13 cellular contexts compared by ENCODE assay signal in the genomic region with DNA sequence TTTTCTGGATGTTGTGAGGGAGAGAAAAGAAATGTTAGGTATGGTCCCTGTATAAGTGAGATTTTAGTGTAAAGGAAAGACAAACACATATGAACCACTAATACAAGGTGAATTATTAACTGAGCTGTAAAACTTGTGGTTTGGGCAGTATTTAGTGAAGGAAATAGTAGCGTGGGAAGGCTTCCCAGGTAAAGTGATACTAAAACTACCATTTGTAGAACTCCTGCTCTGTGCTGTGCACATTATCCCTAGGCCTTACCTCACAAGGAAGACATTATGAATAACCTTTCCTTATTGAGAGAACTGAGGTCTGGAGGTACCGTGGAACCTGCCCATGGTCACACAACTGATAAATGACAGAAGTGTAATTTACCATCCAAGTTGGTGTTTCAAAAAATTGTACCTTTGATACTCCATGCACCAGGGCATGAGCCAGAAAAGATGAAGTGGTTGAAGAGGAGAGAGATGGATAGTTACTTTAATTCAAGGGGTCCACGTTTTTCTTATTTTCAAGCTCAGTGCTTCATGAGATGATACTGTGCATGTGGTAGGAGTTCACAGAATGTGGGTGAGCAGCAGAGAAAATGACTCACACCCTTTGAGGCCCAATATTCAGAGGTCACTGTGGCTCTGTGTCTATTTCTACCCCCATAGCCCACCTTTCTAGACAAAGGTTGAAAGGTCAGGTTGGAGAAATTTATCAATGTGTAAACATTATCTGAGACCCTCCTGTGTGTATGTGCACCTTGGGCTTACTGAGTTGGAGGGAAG. TPM values are rescaled to one million over a fixed set of nuclear protein-coding genes. Genes with fewer than 3 reads are reported as not detected.
DNase-seq lines count a peak whose midpoint lies in the region; ATAC-seq lines count a peak whose summit lies in the region.
"Had no signal": no experiment of that assay in that cellular context is flagged by ENCODE, and none has a peak within 500 bp of the region (broad histone marks: within the 10 kb centered on the region; RNA-seq: fewer than 3 reads in every experiment).

No MANE protein-coding gene starts in this region.

- CTCF ChIA-PET in activated naive CD4-positive, alpha-beta T cell treated with anti-CD3 and anti-CD28 coated beads, Interleukin-2, amount 10 ng/mL, durations not matched to agents 7 days and 5 days (lab: Charles Lee) = no interaction called here

- peaks cover 26% of the 10 kb centered on the region for H3K4me1 Mint-ChIP-seq in activated naive CD4-positive, alpha-beta T cell treated with anti-CD3 and anti-CD28 coated beads, Interleukin-2, amount 10 ng/mL, durations not matched to agents 7 days and 5 days

- H3K9me3 Mint-ChIP-seq in activated naive CD4-positive, alpha-beta T cell treated with anti-CD3 and anti-CD28 coated beads, Interleukin-2, amount 10 ng/mL, durations not matched to agents 7 days and 5 days = peaks cover 6% of the 10 kb centered on the region

- intact Hi-C loops in left colon (cut with DNase I, micrococcal nuclease) = no loop called here
- intact Hi-C loops in Right ventricle myocardium inferior (cut with DNase I) = no loop called here

- no peak overlapping the region for H3K27ac Mint-ChIP-seq in activated naive CD4-positive, alpha-beta T cell treated with anti-CD3 and anti-CD28 coated beads, Interleukin-2, amount 10 ng/mL, durations not matched to agents 7 days and 5 days
- H3K27ac Mint-ChIP-seq: activated T-cell treated with anti-CD3 and anti-CD28 coated beads, Interleukin-2, amount 50 U/mL, for 72 hours had no signal

- DNase-seq in left colon (no peak), NCI-H2171 (lab: John Stamatoyannopoulos, UW) (no peak), globus pallidus (ENCODE audit: low spot score) (no peak), Right ventricle myocardium inferior (ENCODE audit: missing footprints) (no peak)
- no peak for DNase-seq in activated naive CD4-positive, alpha-beta T cell treated with anti-CD3 and anti-CD28 coated beads, Interleukin-2, amount 10 ng/mL, durations not matched to agents 7 days and 5 days
- DNase-seq: activated T-cell treated with anti-CD3 and anti-CD28 coated beads, Interleukin-2, amount 50 U/mL, for 72 hours; NCI-H345; nucleus accumbens had no signal

- peaks cover 4% of the 10 kb centered on the region for H3K36me3 Mint-ChIP-seq in activated naive CD4-positive, alpha-beta T cell treated with anti-CD3 and anti-CD28 coated beads, Interleukin-2, amount 10 ng/mL, durations not matched to agents 7 days and 5 days

- H3K4me3 Mint-ChIP-seq in activated naive CD4-positive, alpha-beta T cell treated with anti-CD3 and anti-CD28 coated beads, Interleukin-2, amount 10 ng/mL, durations not matched to agents 7 days and 5 days = no peak overlapping the region
- H3K4me3 Mint-ChIP-seq: activated T-cell treated with anti-CD3 and anti-CD28 coated beads, Interleukin-2, amount 50 U/mL, for 72 hours had no signal

- no peaks in the 10 kb centered on the region for H3K27me3 Mint-ChIP-seq in activated naive CD4-positive, alpha-beta T cell treated with anti-CD3 and anti-CD28 coated beads, Interleukin-2, amount 10 ng/mL, durations not matched to agents 7 days and 5 days

- ATAC-seq in GM19023 (IDR thresholded peaks at IDR 0.05; ENCODE audit: unreplicated experiment) (peak; percentile 52), GM21619 (IDR thresholded peaks at IDR 0.05; ENCODE audit: unreplicated experiment) (peak; percentile 45), HG03097 (IDR thresholded peaks at IDR 0.05; ENCODE audit: low FRiP score, unreplicated experiment) (peak; percentile 50), left colon (peak; percentile 63), Right ventricle myocardium inferior (no peak)

RNA-seq across cellular contexts. Expression of a gene that starts 2.6 kb away (rescaled TPM):
- total RNA-seq in left colon = 10 to 100 TPM; 15.4 to 30.4 TPM
- 65.1 TPM for total RNA-seq in Right ventricle myocardium inferior
- total RNA-seq: endothelial cell of umbilical vein, lung microvascular endothelial cell had no signal
